In the genomic region with DNA sequence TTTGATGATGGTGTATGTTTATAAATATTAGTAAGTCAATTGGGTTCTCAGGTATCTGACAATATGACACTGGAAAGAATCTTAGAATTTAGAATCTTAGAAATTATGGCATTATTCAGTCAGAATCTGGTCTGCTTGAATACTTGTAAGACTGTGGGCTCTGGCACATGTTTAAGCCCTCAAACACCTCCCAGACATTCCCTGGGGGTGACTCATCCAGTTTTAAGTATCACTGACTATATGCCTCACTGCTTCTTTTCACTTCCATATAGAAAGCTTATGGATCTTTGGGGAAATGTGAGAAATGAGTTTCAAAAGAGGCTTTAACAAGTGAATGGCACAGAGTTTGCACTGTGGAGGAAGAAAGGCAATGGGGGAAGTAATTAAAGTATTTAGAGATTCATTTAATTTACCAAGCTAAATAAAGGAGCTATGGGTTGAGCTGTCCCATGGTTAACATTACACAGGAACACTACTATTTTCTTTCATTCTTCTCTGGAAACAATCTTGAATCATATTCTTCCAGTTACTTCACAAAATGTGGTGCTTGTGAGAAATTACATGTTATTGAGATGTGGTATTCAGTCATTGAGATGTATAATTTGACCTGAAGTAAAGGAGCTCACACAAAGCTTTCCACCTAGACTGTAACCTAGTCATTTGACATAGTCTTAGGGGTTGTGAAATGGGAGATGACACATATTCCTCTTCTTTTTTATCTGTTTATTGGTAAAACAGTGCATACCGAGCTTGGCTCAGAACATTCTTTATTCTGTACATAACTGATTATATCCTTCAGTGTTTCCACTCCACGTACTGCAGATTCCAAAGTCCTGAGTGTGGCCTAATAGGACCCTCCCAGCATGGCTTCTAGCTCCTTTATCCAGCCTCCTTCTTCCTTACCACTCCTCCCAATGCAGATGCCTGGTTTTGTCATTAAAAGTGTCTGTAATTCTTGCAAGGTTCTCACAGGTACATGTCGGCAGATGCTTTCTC, we compare ENCODE assay signal across 11 cellular contexts.
A peak's percentile ranks its signal among the peaks of the same experiment; 100 is the strongest.
DNase-seq lines count a peak whose midpoint lies in the region; FAIRE-seq and TF ChIP-seq lines count a peak whose summit lies in the region.
"Had no signal": no experiment of that assay in that cellular context is flagged by ENCODE, and none has a peak within 500 bp of the region (broad histone marks: within the 10 kb centered on the region; RNA-seq: fewer than 3 reads in every experiment).

No MANE protein-coding gene starts in this region.

- no peaks in the 10 kb centered on the region for H3K9me3 ChIP-seq in fibroblast of lung (ENCODE audit: control insufficient read depth, insufficient read depth, low read depth, low read length)
- H3K9me3 ChIP-seq: pancreas had no signal

- H3K27ac ChIP-seq in fibroblast of lung (ENCODE audit: insufficient read depth, low read length): peak overlapping the region; percentile 83
- H3K27ac ChIP-seq: pancreas had no signal

- peak overlapping the region; percentile 27 for H3K9ac ChIP-seq in fibroblast of lung (ENCODE audit: insufficient read depth, low read length)

- H3K4me3 ChIP-seq in fibroblast of lung (replicated peaks in 1 of 4; ENCODE audit: control extremely low read depth in 1 of 4, insufficient read depth in 1 of 4, low read depth in 3 of 4, low read length in 4 of 4): no peak overlapping the region
- H3K4me3 ChIP-seq: pancreas had no signal

- H3K36me3 ChIP-seq in fibroblast of lung (ENCODE audit: control insufficient read depth, insufficient read depth, low read length): no peaks in the 10 kb centered on the region
- H3K36me3 ChIP-seq: pancreas had no signal

- FAIRE-seq in RCC 7860 (lab: Jason Lieb, UNC): peak; percentile 97
- FAIRE-seq: pancreas had no signal

- peaks cover 15% of the 10 kb centered on the region for H3K4me1 ChIP-seq in fibroblast of lung (ENCODE audit: control insufficient read depth, extremely low read depth, insufficient read depth, low read length)
- H3K4me1 ChIP-seq: pancreas had no signal

- peak overlapping the region; percentile 53 for H3K27ac Mint-ChIP-seq in osteocyte (ENCODE audit: unreplicated experiment)
- H3K27ac Mint-ChIP-seq: activated naive CD8-positive, alpha-beta T cell treated with anti-CD3 and anti-CD28 coated beads for 36 hours had no signal

- no peak overlapping the region for H3K4me3 Mint-ChIP-seq in osteocyte (ENCODE audit: unreplicated experiment)
- H3K4me3 Mint-ChIP-seq: activated naive CD8-positive, alpha-beta T cell treated with anti-CD3 and anti-CD28 coated beads for 36 hours had no signal

- DNase-seq in GM03348 (ENCODE audit: low spot score) (peak; percentile 68), RCC 7860 (ENCODE audit: low spot score) (peak; percentile 94), fibroblast of lung (ENCODE audit: low read depth in 2 of 2) (peak; percentile 92 to 98), osteocyte (ENCODE audit: extremely low spot score, unreplicated experiment) (no peak), SKM-1 (lab: John Stamatoyannopoulos, UW; ENCODE audit: unreplicated experiment) (no peak), pons (ENCODE audit: low spot score) (no peak), NCI-H446 (lab: John Stamatoyannopoulos, UW) (no peak)
- DNase-seq in activated naive CD4-positive, alpha-beta T cell (lab: John Stamatoyannopoulos, UW): no peak
- DNase-seq: activated naive CD8-positive, alpha-beta T cell treated with anti-CD3 and anti-CD28 coated beads for 36 hours; NCI-H345; pancreas had no signal

- no peaks in the 10 kb centered on the region for H3K79me2 ChIP-seq in fibroblast of lung (ENCODE audit: control insufficient read depth, insufficient read depth, low read length)

- peak overlapping the region; percentile 73 for H3K4me2 ChIP-seq in fibroblast of lung (ENCODE audit: extremely low read depth, insufficient read depth, low read length)

- peaks cover 25% of the 10 kb centered on the region for H3K4me1 Mint-ChIP-seq in osteocyte (ENCODE audit: unreplicated experiment)
- H3K4me1 Mint-ChIP-seq: activated naive CD8-positive, alpha-beta T cell treated with anti-CD3 and anti-CD28 coated beads for 36 hours had no signal

- peak overlapping the region; percentile 63 for H2AFZ ChIP-seq in fibroblast of lung (ENCODE audit: low read length)

- H3K27me3 Mint-ChIP-seq in osteocyte (ENCODE audit: unreplicated experiment): no peaks in the 10 kb centered on the region

- no peaks in the 10 kb centered on the region for H3K27me3 ChIP-seq in fibroblast of lung (ENCODE audit: control insufficient read depth, insufficient read depth, low read length)
- H3K27me3 ChIP-seq: pancreas had no signal

- no peaks in the 10 kb centered on the region for H4K20me1 ChIP-seq in fibroblast of lung (ENCODE audit: control insufficient read depth, extremely low read depth, insufficient read depth, low read length)

- TF ChIP-seq CTCF in fibroblast of lung (conservative IDR thresholded peaks at IDR 0.05 in 1 of 2, IDR thresholded peaks at IDR 0.05 in 1 of 2; ENCODE audit: low read depth in 1 of 2, low read length in 2 of 2): no peak
- no peak for TF ChIP-seq CTCF in osteocyte (IDR thresholded peaks at IDR 0.05)

- H3K36me3 Mint-ChIP-seq in osteocyte (ENCODE audit: unreplicated experiment): no peaks in the 10 kb centered on the region
- H3K36me3 Mint-ChIP-seq: activated naive CD8-positive, alpha-beta T cell treated with anti-CD3 and anti-CD28 coated beads for 36 hours had no signal

- peaks cover 4% of the 10 kb centered on the region for H3K9me3 Mint-ChIP-seq in osteocyte (ENCODE audit: unreplicated experiment)
- H3K9me3 Mint-ChIP-seq: activated naive CD8-positive, alpha-beta T cell treated with anti-CD3 and anti-CD28 coated beads for 36 hours had no signal

Comparison
In these comparisons a context has a peak if more than half of its experiments do, and no peak if none do; other contexts are left out.
1. DNase-seq: peak in GM03348 (single experiment), RCC 7860 (single experiment) and fibroblast of lung (2 of 2); none in osteocyte (single experiment), activated naive CD4-positive, alpha-beta T cell (0 of 4), SKM-1 (single experiment), pons (single experiment) and NCI-H446 (0 of 2).